Comparison of ENCODE assay signal across 18 cellular contexts in genomic region chr1:96918406-96918805, GRCh38.
DNase-seq lines count a peak whose midpoint lies in the region; TF ChIP-seq lines count a peak whose summit lies in the region.
"Had no signal": no experiment of that assay in that cellular context is flagged by ENCODE, and none has a peak within 500 bp of the region (broad histone marks: within the 10 kb centered on the region; RNA-seq: fewer than 3 reads in every experiment).

No MANE protein-coding gene starts in this region.

- no peak for TF ChIP-seq CTCF in VCaP (conservative IDR thresholded peaks at IDR 0.05)

- DNase-seq in ELR (ENCODE audit: low read depth) (peak; percentile 27), fibroblast of peridontal ligament (ENCODE audit: extremely low read depth) (peak; percentile 88), smooth muscle cell of the brain vasculature (ENCODE audit: low read depth, low spot score) (peak; percentile 41), RPMI8226 (no peak), T1000 (lab: John Stamatoyannopoulos, UW) (no peak)
- DNase-seq in central memory CD4-positive, alpha-beta T cell = no peak
- DNase-seq: activated CD8-positive, alpha-beta T cell treated with anti-CD3 and anti-CD28 coated beads, Interleukin-2, amount 10 ng/mL, durations not matched to agents 7 days and 5 days; activated T-cell treated with anti-CD3 and anti-CD28 coated beads, Interleukin-2, amount 50 U/mL, for 72 hours; DMS53; effector memory CD8-positive, alpha-beta T cell; left ventricle myocardium inferior; NCI-H1930; ovary; sigmoid colon; stimulated activated CD4-positive, alpha-beta T cell treated with anti-CD3 and anti-CD28 coated beads, Interleukin-4, amount 100 ng/mL, for 1 hour had no signal

- H3K27ac ChIP-seq in VCaP = peak overlapping the region; percentile 32
- H3K27ac ChIP-seq: gastroesophageal sphincter, left ventricle myocardium inferior, ovary, suprapubic skin had no signal

Comparison
In these comparisons a context has a peak if more than half of its experiments do, and no peak if none do; other contexts are left out.
1. DNase-seq: peak in ELR (single experiment), fibroblast of peridontal ligament (single experiment) and smooth muscle cell of the brain vasculature (single experiment); none in RPMI8226 (single experiment), central memory CD4-positive, alpha-beta T cell (single experiment) and T1000 (single experiment).